In genomic region chr10:73999703-74000102, GRCh38 we compare ENCODE assay signal across 8 cellular contexts. TPM values are rescaled to one million over a fixed set of nuclear protein-coding genes. Genes with fewer than 3 reads are reported as not detected.
DNase-seq lines count a peak whose midpoint lies in the region; ATAC-seq and TF ChIP-seq lines count a peak whose summit lies in the region.

No MANE protein-coding gene starts in this region.

- no peaks in the 10 kb centered on the region for H3K9me3 Mint-ChIP-seq in neural progenitor cell

- H3K9ac ChIP-seq in BLaER1 (peak overlapping the region; percentile 90), neural progenitor cell (peak overlapping the region; percentile 86)

- no peak for ATAC-seq in GM21526 (IDR thresholded peaks at IDR 0.05; ENCODE audit: low FRiP score, unreplicated experiment)
- ATAC-seq in HG03442 (IDR thresholded peaks at IDR 0.05; ENCODE audit: unreplicated experiment), result no peak

- H3K27me3 Mint-ChIP-seq in neural progenitor cell (ENCODE audit: insufficient read depth, low read depth), result peaks cover 8% of the 10 kb centered on the region

- no peak for TF ChIP-seq CTCF in Peyer's patch (IDR thresholded peaks at IDR 0.05)
- TF ChIP-seq CTCF in epithelial cell of proximal tubule (conservative IDR thresholded peaks at IDR 0.05; ENCODE audit: low read depth, low read length), result no peak
- no peak for TF ChIP-seq CTCF in neural progenitor cell (IDR thresholded peaks at IDR 0.05)

- H3K27me3 ChIP-seq in BLaER1 (no peaks in the 10 kb centered on the region), Peyer's patch (no peaks in the 10 kb centered on the region), neural progenitor cell (no peaks in the 10 kb centered on the region)

- H3K4me2 ChIP-seq in BLaER1 (peak overlapping the region; percentile 94), neural progenitor cell (peak overlapping the region; percentile 97)

- H3F3A ChIP-seq in neural progenitor cell (ENCODE audit: low read depth), result peaks cover 32% of the 10 kb centered on the region

- H3K9me3 ChIP-seq in BLaER1 (no peaks in the 10 kb centered on the region), Peyer's patch (no peaks in the 10 kb centered on the region), neural progenitor cell (ENCODE audit: low read depth) (no peaks in the 10 kb centered on the region)

- H3K79me2 ChIP-seq in neural progenitor cell (ENCODE audit: low read depth), result peaks cover 67% of the 10 kb centered on the region

- H3K4me1 ChIP-seq in BLaER1 (peaks cover 64% of the 10 kb centered on the region), Peyer's patch (peaks cover 0 to 23% (median 0%) of the 10 kb centered on the region in 4 donors), neural progenitor cell (peaks cover 27% of the 10 kb centered on the region)

- DNase-seq in Peyer's patch (no peak), epithelial cell of proximal tubule (ENCODE audit: low read depth) (no peak), neural progenitor cell (ENCODE audit: low spot score) (peak; percentile 10), NCI-H187 (lab: John Stamatoyannopoulos, UW) (no peak), NCI-H345 (lab: John Stamatoyannopoulos, UW) (no peak)

- H3K4me1 Mint-ChIP-seq in neural progenitor cell, result peaks cover 36% of the 10 kb centered on the region

- H3K4me3 ChIP-seq in BLaER1, result peak overlapping the region; percentile 93
- H3K4me3 ChIP-seq in Peyer's patch, result peak overlapping the region in 3 of 4 donors; percentile 69 to 99 (median 94)
- H3K4me3 ChIP-seq in epithelial cell of proximal tubule (ENCODE audit: low read depth, low read length), result peak overlapping the region; percentile 68
- peak overlapping the region; percentile 96 for H3K4me3 ChIP-seq in neural progenitor cell

- no peak for TF ChIP-seq POLR2A in Peyer's patch (IDR thresholded peaks at IDR 0.05)

- H4K20me1 ChIP-seq in BLaER1, result peaks cover 20% of the 10 kb centered on the region
- H4K20me1 ChIP-seq in neural progenitor cell (ENCODE audit: low read depth), result peaks cover 35% of the 10 kb centered on the region

- no peak overlapping the region for H2AFZ ChIP-seq in neural progenitor cell (replicated peaks)

- H3K27ac ChIP-seq in BLaER1 (peak overlapping the region; percentile 84), Peyer's patch (peak overlapping the region; percentile 79 to 99 (median 90)), neural progenitor cell (no peak overlapping the region)

- H3K27ac Mint-ChIP-seq in neural progenitor cell, result peak overlapping the region; percentile 98

- H3K4me3 Mint-ChIP-seq in neural progenitor cell, result peak overlapping the region; percentile 96

- H3K36me3 Mint-ChIP-seq in neural progenitor cell, result peaks cover 17% of the 10 kb centered on the region

- H3K36me3 ChIP-seq in BLaER1, result peaks cover 9% of the 10 kb centered on the region; the same call in 1 of the 2 replicates
- H3K36me3 ChIP-seq in Peyer's patch, result no peaks in the 10 kb centered on the region
- no peaks in the 10 kb centered on the region for H3K36me3 ChIP-seq in neural progenitor cell

RNA-seq across cellular contexts. Expression of gene VCL, which starts 1.8 kb away (rescaled TPM):
- total RNA-seq in Peyer's patch (100 to 1,000 TPM in 1 of 4 donors, 10 to 100 TPM in 3; 36.3 to 103 (median 61.4) TPM), epithelial cell of proximal tubule (165 and 228 TPM in 2 replicates), neural progenitor cell (ENCODE audit: low replicate concordance) (96.9 and 104 TPM in 2 replicates)
